Comparison of ENCODE assay signal across 27 cellular contexts in genomic region chr3:167382127-167382526, GRCh38. TPM values are rescaled to one million over a fixed set of nuclear protein-coding genes. Genes with fewer than 3 reads are reported as not detected.
"Had no signal": no experiment of that assay in that cellular context is flagged by ENCODE, and none has a peak within 500 bp of the region (broad histone marks: within the 10 kb centered on the region; RNA-seq: fewer than 3 reads in every experiment).

No MANE protein-coding gene starts in this region.

- H3K27me3 ChIP-seq: colonic mucosa, dorsolateral prefrontal cortex, esophagus muscularis mucosa, esophagus squamous epithelium, gastrocnemius medialis, gastroesophageal sphincter had no signal

- ATAC-seq: effector memory CD8-positive, alpha-beta T cell; esophagus mucosa; foreskin keratinocyte; gastrocnemius medialis; gastroesophageal sphincter; heart left ventricle had no signal

- H3K36me3 ChIP-seq: colonic mucosa, esophagus muscularis mucosa, esophagus squamous epithelium, gastrocnemius medialis, gastroesophageal sphincter, heart left ventricle had no signal

- H3K9me3 ChIP-seq: colonic mucosa, esophagus muscularis mucosa, esophagus squamous epithelium, gastrocnemius medialis, gastroesophageal sphincter, heart left ventricle had no signal

- DNase-seq: colonic mucosa; cortex of kidney; dermis blood vessel endothelial cell; dorsolateral prefrontal cortex; effector CD4-positive, alpha-beta T cell; effector CD8-positive, alpha-beta T cell; effector memory CD4-positive, alpha-beta T cell; effector memory CD8-positive, alpha-beta T cell; endodermal cell; erythroblast; esophagus squamous epithelium; foreskin keratinocyte; foreskin melanocyte; gastrocnemius medialis; glutamatergic neuron; head of caudate nucleus; heart left ventricle had no signal

- H3K4me1 ChIP-seq: colonic mucosa, foreskin keratinocyte had no signal

- H3K4me3 ChIP-seq: colonic mucosa, coronary artery, dorsolateral prefrontal cortex, esophagus muscularis mucosa, esophagus squamous epithelium, gastrocnemius medialis, gastroesophageal sphincter, heart left ventricle had no signal

- H3K27ac ChIP-seq: colonic mucosa, coronary artery, epithelial cell of prostate, esophagus muscularis mucosa, esophagus squamous epithelium, foreskin keratinocyte, gastrocnemius medialis, gastroesophageal sphincter, heart left ventricle had no signal

RNA-seq across cellular contexts. Expression of gene ZBBX, which starts 2.0 kb away (rescaled TPM):
- total RNA-seq: chondrocyte, colonic mucosa, dermis blood vessel endothelial cell, endothelial cell of umbilical vein, esophagus squamous epithelium, fibroblast of villous mesenchyme, foreskin keratinocyte, gastrocnemius medialis, gastroesophageal sphincter had no signal
- polyA plus RNA-seq: endothelial cell of umbilical vein, esophagus, fibroblast of lung, foreskin keratinocyte, heart left ventricle had no signal
